ENCODE assay signal across 9 cellular contexts in the genomic region with DNA sequence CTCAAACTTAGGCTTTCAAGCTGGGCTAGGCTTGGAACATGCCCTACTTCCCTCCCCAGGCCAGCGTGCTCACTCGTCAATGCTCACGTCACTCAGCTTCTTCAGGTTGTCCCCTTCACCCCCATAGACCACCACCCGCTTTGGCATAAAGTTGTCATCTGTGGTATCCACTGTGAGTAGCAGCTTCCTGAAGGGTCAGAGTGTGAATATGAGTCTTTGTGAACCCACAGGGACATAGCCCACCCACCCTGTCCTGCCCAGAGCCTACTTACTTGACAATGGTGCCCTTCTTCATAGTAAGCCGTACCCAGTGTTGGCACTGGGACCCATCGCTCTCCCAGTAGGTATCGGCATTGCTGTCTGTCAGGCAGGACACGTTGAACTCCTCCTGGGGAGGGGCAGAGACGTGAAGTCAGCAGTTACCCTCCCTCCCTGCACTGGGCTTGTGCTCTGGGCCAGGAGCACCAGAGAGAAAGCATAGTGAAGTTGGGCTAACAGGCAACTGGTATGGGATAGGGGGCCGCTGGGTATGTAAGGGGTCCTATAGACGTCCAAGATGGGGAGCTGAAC. TPM values are rescaled to one million over a fixed set of nuclear protein-coding genes. Genes with fewer than 3 reads are reported as not detected.
DNase-seq lines count a peak whose midpoint lies in the region; ATAC-seq and TF ChIP-seq lines count a peak whose summit lies in the region.
"Had no signal": no experiment of that assay in that cellular context is flagged by ENCODE, and none has a peak within 500 bp of the region (broad histone marks: within the 10 kb centered on the region; RNA-seq: fewer than 3 reads in every experiment).

No MANE protein-coding gene starts in this region.

- H3K23ac ChIP-seq in mesenchymal stem cell (ENCODE audit: low read length in 2 of 2) = no peak overlapping the region

- 92% methylated on average over 10 of the region's 11 CpGs for WGBS in mesenchymal stem cell

- H2AK5ac ChIP-seq in mesenchymal stem cell (ENCODE audit: low read length, severe bottlenecking) = no peak overlapping the region

- H2BK12ac ChIP-seq in mesenchymal stem cell (ENCODE audit: low read length in 2 of 2) = no peak overlapping the region

- intact Hi-C loops in ascending aorta (cut with DNase I) = no loop called here

- peak overlapping the region; percentile 98 for H3K9ac ChIP-seq in mesenchymal stem cell (ENCODE audit: low read length)

- no peaks in the 10 kb centered on the region for H3K27me3 Mint-ChIP-seq in activated naive CD4-positive, alpha-beta T cell treated with anti-CD3 and anti-CD28 coated beads, Interleukin-2, amount 50 U/mL, for 24 hours

- no peak overlapping the region for H2BK5ac ChIP-seq in mesenchymal stem cell (ENCODE audit: low read depth, low read length, poor library complexity, severe bottlenecking)

- no peak overlapping the region for H3K4ac ChIP-seq in mesenchymal stem cell (ENCODE audit: low read depth in 1 of 2, low read length in 2 of 2)

- no peak overlapping the region for H2BK15ac ChIP-seq in mesenchymal stem cell (ENCODE audit: low read depth, poor library complexity, severe bottlenecking)

- H3K27ac Mint-ChIP-seq in activated naive CD4-positive, alpha-beta T cell treated with anti-CD3 and anti-CD28 coated beads, Interleukin-2, amount 50 U/mL, for 24 hours = no peak overlapping the region

- ATAC-seq in thoracic aorta (ENCODE audit: insufficient number of reproducible peaks, low FRiP score, low read depth) (no peak), GM19452 (IDR thresholded peaks at IDR 0.05; ENCODE audit: unreplicated experiment) (no peak), GM21367 (IDR thresholded peaks at IDR 0.05; ENCODE audit: unreplicated experiment) (no peak)

- H3K4me1 ChIP-seq in ascending aorta (peaks cover 20 to 31% of the 10 kb centered on the region in 2 donors), mesenchymal stem cell (ENCODE audit: control insufficient read depth, insufficient read depth, low read depth, low read length) (peaks cover 25% of the 10 kb centered on the region), thoracic aorta (ENCODE audit: control insufficient read depth in 1 of 2, low read depth in 2 of 2) (peaks cover 19 to 41% of the 10 kb centered on the region in 2 donors)

- no peak overlapping the region for H4K8ac ChIP-seq in mesenchymal stem cell (ENCODE audit: low read length)

- H3K14ac ChIP-seq in mesenchymal stem cell (ENCODE audit: low read length in 2 of 2) = no peak overlapping the region

- H3K27ac ChIP-seq in ascending aorta = peak overlapping the region; percentile 14 to 65
- no peak overlapping the region for H3K27ac ChIP-seq in mesenchymal stem cell (ENCODE audit: low read length, poor library complexity, severe bottlenecking)
- H3K27ac ChIP-seq in thoracic aorta = no peak overlapping the region
- H3K27ac ChIP-seq: cardiac muscle cell had no signal

- peaks cover 13% of the 10 kb centered on the region for H3K36me3 Mint-ChIP-seq in activated naive CD4-positive, alpha-beta T cell treated with anti-CD3 and anti-CD28 coated beads, Interleukin-2, amount 50 U/mL, for 24 hours

- no peak overlapping the region for H2AFZ ChIP-seq in mesenchymal stem cell (ENCODE audit: low read depth, low read length)

- peaks cover 52 to 53% of the 10 kb centered on the region in 2 donors for H3K36me3 ChIP-seq in ascending aorta
- H3K36me3 ChIP-seq in mesenchymal stem cell (ENCODE audit: control insufficient read depth in 1 of 2, insufficient read depth in 2 of 2, low read depth in 1 of 2, low read length in 2 of 2) = peaks cover 63 to 65% of the 10 kb centered on the region in 2 experiments
- peaks cover 50% of the 10 kb centered on the region for H3K36me3 ChIP-seq in thoracic aorta

- no peak for TF ChIP-seq CTCF in ascending aorta (IDR thresholded peaks at IDR 0.05)
- no peak for TF ChIP-seq CTCF in thoracic aorta (IDR thresholded peaks at IDR 0.05)

- H3K9me3 ChIP-seq in ascending aorta = no peaks in the 10 kb centered on the region
- no peaks in the 10 kb centered on the region for H3K9me3 ChIP-seq in mesenchymal stem cell (ENCODE audit: control insufficient read depth, low read length)
- H3K9me3 ChIP-seq in thoracic aorta = no peaks in the 10 kb centered on the region

- no peak overlapping the region for H3K18ac ChIP-seq in mesenchymal stem cell (ENCODE audit: low read depth in 1 of 2, low read length in 2 of 2)

- H2BK120ac ChIP-seq in mesenchymal stem cell (ENCODE audit: low read depth, low read length) = no peak overlapping the region

- H3K27me3 ChIP-seq in ascending aorta = no peaks in the 10 kb centered on the region
- no peaks in the 10 kb centered on the region for H3K27me3 ChIP-seq in mesenchymal stem cell (ENCODE audit: control insufficient read depth in 1 of 2, insufficient read depth in 1 of 2, low read length in 2 of 2)
- no peaks in the 10 kb centered on the region for H3K27me3 ChIP-seq in thoracic aorta (replicated peaks; ENCODE audit: insufficient read depth)
- H3K27me3 ChIP-seq: cardiac muscle cell had no signal

- peaks cover 48% of the 10 kb centered on the region for H3K4me1 Mint-ChIP-seq in activated naive CD4-positive, alpha-beta T cell treated with anti-CD3 and anti-CD28 coated beads, Interleukin-2, amount 50 U/mL, for 24 hours

- H4K91ac ChIP-seq in mesenchymal stem cell (ENCODE audit: low read length) = no peak overlapping the region

- peak overlapping the region; percentile 66 for H3K4me2 ChIP-seq in mesenchymal stem cell (ENCODE audit: low read length, poor library complexity, severe bottlenecking)

- peak overlapping the region; percentile 86 for H3K4me3 Mint-ChIP-seq in activated naive CD4-positive, alpha-beta T cell treated with anti-CD3 and anti-CD28 coated beads, Interleukin-2, amount 50 U/mL, for 24 hours

- no peak for DNase-seq in activated naive CD4-positive, alpha-beta T cell (lab: John Stamatoyannopoulos, UW)
- no peak for DNase-seq in ascending aorta (ENCODE audit: low spot score in 2 of 2)
- DNase-seq in mesenchymal stem cell = no peak
- DNase-seq in thoracic aorta (ENCODE audit: low spot score) = no peak
- no peak for DNase-seq in GDM1 (lab: John Stamatoyannopoulos, UW)

- no peaks in the 10 kb centered on the region for H3K9me3 Mint-ChIP-seq in activated naive CD4-positive, alpha-beta T cell treated with anti-CD3 and anti-CD28 coated beads, Interleukin-2, amount 50 U/mL, for 24 hours

- H3K4me3 ChIP-seq in ascending aorta = peak overlapping the region; percentile 70 to 86
- H3K4me3 ChIP-seq in mesenchymal stem cell (ENCODE audit: insufficient read depth in 1 of 2, low read depth in 1 of 2, low read length in 2 of 2) = peak overlapping the region in 1 of 2 experiments; percentile 90
- peak overlapping the region; percentile 96 for H3K4me3 ChIP-seq in thoracic aorta

- H3K79me1 ChIP-seq in mesenchymal stem cell (replicated peaks; ENCODE audit: low read length, poor library complexity, severe bottlenecking) = peaks cover 37% of the 10 kb centered on the region

RNA-seq across cellular contexts. Expression of gene HECTD3, which starts 1.7 kb away (rescaled TPM):
- total RNA-seq in ascending aorta (32.1 TPM), thoracic aorta (10 to 100 TPM; 40.4 to 66.3 TPM)
- polyA plus RNA-seq in mesenchymal stem cell (2013, experiment 1 of 2) = 33.1 TPM
- polyA plus RNA-seq in mesenchymal stem cell (2013, experiment 2 of 2) = 32.6 TPM

RNA-seq across cellular contexts. Expression of gene UROD, which starts 2.7 kb away (rescaled TPM):
- 150 TPM for total RNA-seq in ascending aorta
- polyA plus RNA-seq in mesenchymal stem cell (2013, experiment 1 of 2) = 119 TPM
- 119 TPM for polyA plus RNA-seq in mesenchymal stem cell (2013, experiment 2 of 2)
- 10 to 100 TPM; 32.7 to 67.4 TPM for total RNA-seq in thoracic aorta

RNA-seq across cellular contexts. Expression of gene EIF2B3, which starts 23.0 kb away (rescaled TPM):
- total RNA-seq in ascending aorta (3.6 TPM), thoracic aorta (10 to 100 TPM; 26.4 to 33.8 TPM)
- 22.2 TPM for polyA plus RNA-seq in mesenchymal stem cell (2013, experiment 1 of 2)
- polyA plus RNA-seq in mesenchymal stem cell (2013, experiment 2 of 2) = 22.1 TPM

Comparison
In these comparisons a context has a peak if more than half of its experiments do, and no peak if none do; other contexts are left out.
1. H3K27ac ChIP-seq: peak in ascending aorta (2 of 2); none in mesenchymal stem cell (single experiment) and thoracic aorta (0 of 2).